Comparison of ENCODE assay signal across 19 cellular contexts in the genomic region with DNA sequence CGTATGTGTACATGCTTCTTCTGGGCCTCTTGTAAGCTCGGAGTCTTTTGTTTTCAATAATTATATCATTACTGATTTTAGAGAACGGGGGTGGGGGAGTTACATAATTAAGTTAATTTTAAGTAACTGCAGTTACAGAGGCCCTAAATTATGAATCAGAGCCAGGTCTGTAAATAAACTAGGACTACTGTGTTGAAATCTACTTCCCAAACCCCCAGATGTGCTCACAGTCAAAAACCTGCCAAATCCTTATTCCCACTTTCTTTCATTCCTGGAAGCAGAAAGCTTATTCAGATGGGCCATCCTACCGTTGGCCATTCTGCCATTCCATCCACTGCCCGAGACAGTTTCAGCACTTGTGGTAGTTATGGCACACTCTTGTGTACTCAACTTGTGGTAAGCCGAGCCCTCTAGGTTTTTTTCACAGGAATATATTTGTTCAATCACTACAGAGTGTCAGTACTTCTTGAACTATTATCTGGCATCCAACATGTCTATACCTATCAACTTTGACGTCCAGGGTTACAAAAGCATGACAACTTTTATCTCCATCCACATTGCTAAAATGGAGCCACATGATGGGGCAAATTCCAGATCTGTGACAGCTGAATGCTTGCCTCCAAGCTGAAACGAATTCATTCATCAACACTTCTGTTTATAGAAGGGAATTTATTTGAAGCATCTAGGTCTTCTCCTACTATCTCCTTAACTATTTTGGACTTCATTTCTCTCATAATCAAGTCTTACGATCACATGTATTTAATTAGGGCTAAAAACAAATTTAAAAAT. TPM values are rescaled to one million over a fixed set of nuclear protein-coding genes. Genes with fewer than 3 reads are reported as not detected.
DNase-seq lines count a peak whose midpoint lies in the region; ATAC-seq lines count a peak whose summit lies in the region.
"Had no signal": no experiment of that assay in that cellular context is flagged by ENCODE, and none has a peak within 500 bp of the region (broad histone marks: within the 10 kb centered on the region; RNA-seq: fewer than 3 reads in every experiment).

No MANE protein-coding gene starts in this region.

- intact Hi-C loops in left ventricle myocardium superior (cut with micrococcal nuclease) (no loop called here), sciatic nerve (cut with DNase I) (loop anchor here (5.0 to 10.0 kb wide), 2 partner anchors 63 to 110 kb away; no protein-coding TSS in a partner anchor)

- DNase-seq in HCEC 1CT (peak; percentile 51), fibroblast of gingiva (ENCODE audit: low read depth) (peak; percentile 20), left ventricle myocardium superior (no peak), sciatic nerve (ENCODE audit: low spot score) (no peak), cortex of kidney (lab: John Stamatoyannopoulos, UW) (no peak)
- DNase-seq in stimulated activated CD4-positive, alpha-beta T cell treated with anti-CD3 and anti-CD28 coated beads, Interleukin-4, amount 100 ng/mL, for 4 hours, result no peak
- DNase-seq: BE2C; CD4-positive, alpha-beta T cell; DMS153; GDM1; KBM-7; MV-4-11; NCI-H1417 treated with DMSO at 0.1 percent for 48 hours; NCI-H187 treated with DMSO at 0.1 percent for 48 hours; NCI-H526; PC-3; SJCRH30 had no signal

- ATAC-seq in left ventricle myocardium superior (peak; percentile 23), sciatic nerve (peak; percentile 31), HG02763 (IDR thresholded peaks at IDR 0.05; ENCODE audit: unreplicated experiment) (no peak), GM19452 (IDR thresholded peaks at IDR 0.05; ENCODE audit: unreplicated experiment) (no peak)
- ATAC-seq: PC-3 had no signal

RNA-seq across cellular contexts. Expression of a gene that starts 37.8 kb away (rescaled TPM):
- total RNA-seq in left ventricle myocardium superior (106 TPM), sciatic nerve (22.2 TPM)

RNA-seq across cellular contexts. Expression of a gene that starts 53.6 kb away (rescaled TPM):
- total RNA-seq in left ventricle myocardium superior (90.0 TPM), sciatic nerve (192 TPM)

Comparison
In these comparisons a context has a peak if more than half of its experiments do, and no peak if none do; other contexts are left out.
1. DNase-seq: peak in HCEC 1CT (single experiment) and fibroblast of gingiva (single experiment); none in left ventricle myocardium superior (single experiment), sciatic nerve (single experiment), stimulated activated CD4-positive, alpha-beta T cell treated with anti-CD3 and anti-CD28 coated beads, Interleukin-4, amount 100 ng/mL, for 4 hours (0 of 2) and cortex of kidney (single experiment).
2. ATAC-seq: peak in left ventricle myocardium superior (single experiment) and sciatic nerve (single experiment); none in HG02763 (single experiment) and GM19452 (single experiment).